ENCODE assay signal across 8 cellular contexts in the genomic region with DNA sequence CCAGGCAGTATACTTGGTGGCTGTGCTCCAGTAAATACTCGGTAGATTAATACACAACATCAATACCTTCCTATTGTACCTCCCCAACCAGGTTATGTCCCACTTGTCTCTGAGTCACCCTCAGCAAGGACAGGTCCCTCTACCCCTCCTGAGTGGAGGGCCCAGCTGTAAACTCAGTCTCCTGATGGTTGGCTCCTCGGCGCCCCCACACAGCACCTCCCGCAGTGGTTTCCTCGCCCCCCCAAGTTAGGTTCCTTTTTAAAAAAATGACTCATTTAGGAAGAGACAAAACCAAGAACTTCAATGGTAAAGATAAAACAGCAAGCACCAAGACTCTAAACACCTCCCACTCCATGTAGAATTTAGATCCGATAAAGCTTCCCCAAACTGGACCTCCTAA.
DNase-seq lines count a peak whose midpoint lies in the region; ATAC-seq and TF ChIP-seq lines count a peak whose summit lies in the region.

No MANE protein-coding gene starts in this region.

- no peaks in the 10 kb centered on the region for H3K27me3 ChIP-seq in cardiac muscle cell
- H3K27me3 ChIP-seq in upper lobe of right lung: no peaks in the 10 kb centered on the region

- H3K4me3 ChIP-seq in cardiac muscle cell (no peak overlapping the region), upper lobe of right lung (no peak overlapping the region)

- DNase-seq in cardiac muscle cell (ENCODE audit: low read depth in 1 of 2, low spot score in 1 of 2) (no peak), cardiac septum (ENCODE audit: low spot score) (no peak), memory B cell (ENCODE audit: low spot score in 2 of 2) (no peak), upper lobe of right lung (peak; percentile 32), DMS53 (lab: John Stamatoyannopoulos, UW) (no peak), NCI-H524 (lab: John Stamatoyannopoulos, UW) (no peak)
- peak; percentile 60 to 74 for DNase-seq in activated CD4-positive, alpha-beta T cell treated with anti-CD3 and anti-CD28 coated beads, Interleukin-2, amount 50 U/mL, for 48 hours

- H3K27ac ChIP-seq in cardiac muscle cell: peak overlapping the region; percentile 81
- peak overlapping the region; percentile 74 for H3K27ac ChIP-seq in upper lobe of right lung

- H3K36me3 ChIP-seq in cardiac muscle cell (no peaks in the 10 kb centered on the region), upper lobe of right lung (no peaks in the 10 kb centered on the region)

- intact Hi-C loops in cardiac septum (cut with DNase I): no loop called here
- intact Hi-C loops in upper lobe of right lung (cut with DNase I): no loop called here

- ATAC-seq in memory B cell (ENCODE audit: low read depth) (no peak), upper lobe of right lung (no peak), GM18519 (IDR thresholded peaks at IDR 0.05; ENCODE audit: low FRiP score, unreplicated experiment) (no peak)

- peaks cover 53% of the 10 kb centered on the region for H3K4me1 ChIP-seq in cardiac muscle cell (ENCODE audit: low read depth)
- peaks cover 16% of the 10 kb centered on the region for H3K4me1 ChIP-seq in upper lobe of right lung

- peak overlapping the region; percentile 83 for H3K27ac Mint-ChIP-seq in memory B cell

- no peak for TF ChIP-seq CTCF in cardiac muscle cell (IDR thresholded peaks at IDR 0.05; ENCODE audit: low read depth, low read length)
- TF ChIP-seq CTCF in upper lobe of right lung (IDR thresholded peaks at IDR 0.05): no peak

- H3K4me1 Mint-ChIP-seq in memory B cell: peaks cover 36% of the 10 kb centered on the region

- peaks cover 2% of the 10 kb centered on the region for H3K36me3 Mint-ChIP-seq in memory B cell

- peaks cover 3% of the 10 kb centered on the region for H3K9me3 Mint-ChIP-seq in memory B cell

- peaks cover 3% of the 10 kb centered on the region for H3K27me3 Mint-ChIP-seq in memory B cell

- peak overlapping the region; percentile 72 for H3K4me3 Mint-ChIP-seq in memory B cell

- H3K9me3 ChIP-seq in cardiac muscle cell (ENCODE audit: low read depth) (no peaks in the 10 kb centered on the region), upper lobe of right lung (no peaks in the 10 kb centered on the region)

Comparison
In these comparisons a context has a peak if more than half of its experiments do, and no peak if none do; other contexts are left out.
1. DNase-seq: peak in activated CD4-positive, alpha-beta T cell treated with anti-CD3 and anti-CD28 coated beads, Interleukin-2, amount 50 U/mL, for 48 hours (2 of 2) and upper lobe of right lung (single experiment); none in cardiac muscle cell (0 of 2), cardiac septum (single experiment), memory B cell (0 of 2), DMS53 (single experiment) and NCI-H524 (0 of 2).